37 cellular contexts compared by ENCODE assay signal in the genomic region with DNA sequence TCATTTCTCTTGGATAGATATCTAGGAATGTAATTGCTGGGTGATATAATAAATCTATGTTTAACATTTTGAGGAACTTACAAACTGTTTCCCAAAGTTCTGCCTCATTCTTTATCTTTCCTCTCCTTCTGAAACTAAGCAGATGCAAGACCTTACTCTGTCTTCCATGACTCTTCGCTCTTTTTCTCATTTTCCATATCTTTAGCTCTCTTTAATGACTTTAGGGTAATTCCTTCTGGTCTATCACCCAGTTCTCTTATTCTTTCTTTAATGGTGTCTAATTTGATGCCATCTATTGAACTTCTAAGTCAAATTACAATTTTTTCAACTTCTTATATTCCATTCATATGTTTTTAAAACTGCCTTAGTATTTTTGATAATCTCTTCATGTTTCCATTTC.
DNase-seq lines count a peak whose midpoint lies in the region; ATAC-seq, FAIRE-seq and TF ChIP-seq lines count a peak whose summit lies in the region.
"Had no signal": no experiment of that assay in that cellular context is flagged by ENCODE, and none has a peak within 500 bp of the region (broad histone marks: within the 10 kb centered on the region; RNA-seq: fewer than 3 reads in every experiment).

No MANE protein-coding gene starts in this region.

- no peaks in the 10 kb centered on the region for H4K20me1 ChIP-seq in SK-N-SH (ENCODE audit: insufficient read depth)
- H4K20me1 ChIP-seq: BLaER1; BLaER1 treated with 17β-estradiol and CSF1 and Interleukin-3, amounts not matched to agents 10 nM and 100 nM had no signal

- POLR2A ChIA-PET in SK-N-SH (lab: Yijun Ruan, JAX) (no interaction called here), HEK293 (lab: Yijun Ruan, JAX) (no interaction called here)

- FAIRE-seq in G401.6 (lab: Jason Lieb, UNC): peak; percentile 13
- FAIRE-seq: A204.1, A549, D721Med had no signal

- no peaks in the 10 kb centered on the region for H3K36me3 Mint-ChIP-seq in endodermal cell (ENCODE audit: low read depth)
- no peaks in the 10 kb centered on the region for H3K36me3 Mint-ChIP-seq in activated naive CD4-positive, alpha-beta T cell treated with anti-CD3 and anti-CD28 coated beads, Interleukin-2, amount 10 ng/mL, durations not matched to agents 7 days and 5 days
- H3K36me3 Mint-ChIP-seq: CD14-positive monocyte; CD4-positive, alpha-beta memory T cell; CD4-positive, CD25-positive, alpha-beta regulatory T cell; CD8-positive, alpha-beta memory T cell; CD8-positive, alpha-beta T cell had no signal

- H3K79me2 ChIP-seq in SK-N-SH (ENCODE audit: insufficient read depth): no peaks in the 10 kb centered on the region

- DNase-seq in SK-N-SH (no peak), endodermal cell (no peak), NCI-H2029 treated with DMSO at 0.1 percent for 48 hours (lab: John Stamatoyannopoulos, UW) (no peak)
- DNase-seq in activated naive CD4-positive, alpha-beta T cell treated with anti-CD3 and anti-CD28 coated beads, Interleukin-2, amount 10 ng/mL, durations not matched to agents 7 days and 5 days: no peak
- DNase-seq: 8988T; ACHN; AML-193; BE2C; C1 segment of cervical spinal cord; Caco-2; Calu3; CD4-positive, alpha-beta memory T cell; CD4-positive, alpha-beta T cell; CD4-positive, CD25-positive, alpha-beta regulatory T cell; CD8-positive, alpha-beta memory T cell; CD8-positive, alpha-beta T cell; COR-L47; DMS 273 treated with DMSO at 0.1 percent for 48 hours; DMS153; DMS53; DMS79; DMS79 treated with DMSO at 0.1 percent for 48 hours; DND-41; EL had no signal

- H3K9me3 ChIP-seq in SK-N-SH: no peaks in the 10 kb centered on the region; the same call in 1 of the 2 replicates
- no peaks in the 10 kb centered on the region for H3K9me3 ChIP-seq in HEK293 (ENCODE audit: control insufficient read depth, insufficient read depth, low read depth, low read length)
- H3K9me3 ChIP-seq in endodermal cell (ENCODE audit: control insufficient read depth, low read length): peaks cover 11% of the 10 kb centered on the region
- H3K9me3 ChIP-seq: A549, BE2C had no signal

- H3K4me2 ChIP-seq in SK-N-SH: no peak overlapping the region
- H3K4me2 ChIP-seq: A549; BLaER1; BLaER1 treated with 17β-estradiol and CSF1 and Interleukin-3, amounts not matched to agents 10 nM and 100 nM had no signal

- H3K4me1 Mint-ChIP-seq in endodermal cell: no peaks in the 10 kb centered on the region
- no peaks in the 10 kb centered on the region for H3K4me1 Mint-ChIP-seq in activated naive CD4-positive, alpha-beta T cell treated with anti-CD3 and anti-CD28 coated beads, Interleukin-2, amount 10 ng/mL, durations not matched to agents 7 days and 5 days
- H3K4me1 Mint-ChIP-seq: B cell; CD14-positive monocyte; CD4-positive, alpha-beta memory T cell; CD4-positive, CD25-positive, alpha-beta regulatory T cell; CD8-positive, alpha-beta memory T cell had no signal

- H3K4me1 ChIP-seq in SK-N-SH (ENCODE audit: control insufficient read depth in 1 of 2, insufficient read depth in 2 of 2, low read depth in 1 of 2, low read length in 1 of 2): no peaks in the 10 kb centered on the region
- no peaks in the 10 kb centered on the region for H3K4me1 ChIP-seq in HEK293 (ENCODE audit: control insufficient read depth, insufficient read depth, low read length)
- no peaks in the 10 kb centered on the region for H3K4me1 ChIP-seq in endodermal cell (ENCODE audit: control insufficient read depth, insufficient read depth, low read length)
- H3K4me1 ChIP-seq: A549; BE2C; BLaER1; BLaER1 treated with 17β-estradiol and CSF1 and Interleukin-3, amounts not matched to agents 10 nM and 100 nM; Caco-2 had no signal

- TF ChIP-seq CTCF in SK-N-SH (IDR thresholded peaks at IDR 0.05) (no peak), HEK293 (tag by site-specific recombination; IDR thresholded peaks at IDR 0.05) (no peak), endodermal cell (conservative IDR thresholded peaks at IDR 0.05) (no peak)

- no peaks in the 10 kb centered on the region for H3F3A ChIP-seq in SK-N-SH (replicated peaks; ENCODE audit: insufficient read depth)

- no peak overlapping the region for H3K27ac Mint-ChIP-seq in endodermal cell
- no peak overlapping the region for H3K27ac Mint-ChIP-seq in activated naive CD4-positive, alpha-beta T cell treated with anti-CD3 and anti-CD28 coated beads, Interleukin-2, amount 10 ng/mL, durations not matched to agents 7 days and 5 days
- H3K27ac Mint-ChIP-seq: B cell; CD14-positive monocyte; CD4-positive, alpha-beta memory T cell; CD4-positive, alpha-beta T cell; CD4-positive, CD25-positive, alpha-beta regulatory T cell; CD8-positive, alpha-beta memory T cell; CD8-positive, alpha-beta T cell had no signal

- peaks cover 10% of the 10 kb centered on the region for H3K9me3 Mint-ChIP-seq in endodermal cell
- peaks cover 4% of the 10 kb centered on the region for H3K9me3 Mint-ChIP-seq in activated naive CD4-positive, alpha-beta T cell treated with anti-CD3 and anti-CD28 coated beads, Interleukin-2, amount 10 ng/mL, durations not matched to agents 7 days and 5 days

- no peak for TF ChIP-seq RAD21 in SK-N-SH (IDR thresholded peaks at IDR 0.05; ENCODE audit: low read length)

- H3K27me3 ChIP-seq in SK-N-SH (ENCODE audit: insufficient read depth) (no peaks in the 10 kb centered on the region), endodermal cell (ENCODE audit: control insufficient read depth, insufficient read depth, low read length, poor library complexity, severe bottlenecking) (no peaks in the 10 kb centered on the region)
- H3K27me3 ChIP-seq: BE2C; BLaER1; BLaER1 treated with 17β-estradiol and CSF1 and Interleukin-3, amounts not matched to agents 10 nM and 100 nM had no signal

- no peak overlapping the region for H3K27ac ChIP-seq in SK-N-SH (ENCODE audit: low read depth in 2 of 2, low read length in 1 of 2)
- H3K27ac ChIP-seq in HEK293 (ENCODE audit: extremely low read depth, low read depth, low read length): no peak overlapping the region
- H3K27ac ChIP-seq in endodermal cell (ENCODE audit: low read depth, low read length): no peak overlapping the region
- H3K27ac ChIP-seq: 22Rv1; A549; BLaER1; BLaER1 treated with 17β-estradiol and CSF1 and Interleukin-3, amounts not matched to agents 10 nM and 100 nM; C4-2B had no signal

- H3K27me3 Mint-ChIP-seq in endodermal cell (ENCODE audit: insufficient read depth): no peaks in the 10 kb centered on the region
- no peaks in the 10 kb centered on the region for H3K27me3 Mint-ChIP-seq in activated naive CD4-positive, alpha-beta T cell treated with anti-CD3 and anti-CD28 coated beads, Interleukin-2, amount 10 ng/mL, durations not matched to agents 7 days and 5 days
- H3K27me3 Mint-ChIP-seq: B cell; CD4-positive, alpha-beta memory T cell; CD4-positive, alpha-beta T cell; CD4-positive, CD25-positive, alpha-beta regulatory T cell had no signal

- H3K4me3 Mint-ChIP-seq in endodermal cell: no peak overlapping the region
- H3K4me3 Mint-ChIP-seq in activated naive CD4-positive, alpha-beta T cell treated with anti-CD3 and anti-CD28 coated beads, Interleukin-2, amount 10 ng/mL, durations not matched to agents 7 days and 5 days: no peak overlapping the region
- H3K4me3 Mint-ChIP-seq: B cell; CD14-positive monocyte; CD4-positive, alpha-beta memory T cell; CD4-positive, alpha-beta T cell; CD4-positive, CD25-positive, alpha-beta regulatory T cell; CD8-positive, alpha-beta memory T cell; CD8-positive, alpha-beta T cell had no signal

- no peak overlapping the region for H2AFZ ChIP-seq in SK-N-SH (ENCODE audit: low read depth)

- WGBS in SK-N-SH (ENCODE audit: low lambda C conversion rate): 3% methylated on average over 1 of the region's 1 CpG
- 78 to 96% methylated on average over 1 of the region's 1 CpG for WGBS in endodermal cell (ENCODE audit: insufficient coverage in 1 of 2, insufficient read length in 1 of 2), 2 experiments

- CTCF ChIA-PET in SK-N-SH (lab: Yijun Ruan, JAX): no interaction called here
- CTCF ChIA-PET in HEK293 (lab: Yijun Ruan, JAX): no interaction called here
- CTCF ChIA-PET in activated naive CD4-positive, alpha-beta T cell treated with anti-CD3 and anti-CD28 coated beads, Interleukin-2, amount 10 ng/mL, durations not matched to agents 7 days and 5 days (lab: Charles Lee): no interaction called here

- no peak for TF ChIP-seq EP300 in SK-N-SH (IDR thresholded peaks at IDR 0.05; ENCODE audit: borderline replicate concordance in 1 of 2, low read depth in 1 of 2, low read length in 1 of 2)

- ATAC-seq in SK-N-SH treated with all-trans-retinoic acid at 6 μM for 48 hours (no peak), GM18861 (IDR thresholded peaks at IDR 0.05; ENCODE audit: unreplicated experiment) (no peak)
- ATAC-seq: A549; CD8-positive, alpha-beta T cell had no signal

- H3K4me3 ChIP-seq in SK-N-SH (ENCODE audit: low read depth in 2 of 2, low read length in 1 of 2) (no peak overlapping the region), HEK293 (ENCODE audit: low read depth, low read length) (no peak overlapping the region), endodermal cell (ENCODE audit: low read length) (peak overlapping the region; percentile 8)
- H3K4me3 ChIP-seq: A549; BLaER1; BLaER1 treated with 17β-estradiol and CSF1 and Interleukin-3, amounts not matched to agents 10 nM and 100 nM had no signal

- H3K9ac ChIP-seq in SK-N-SH (no peak overlapping the region), endodermal cell (ENCODE audit: extremely low read depth, low read length, poor library complexity, severe bottlenecking) (no peak overlapping the region)
- H3K9ac ChIP-seq: BLaER1; BLaER1 treated with 17β-estradiol and CSF1 and Interleukin-3, amounts not matched to agents 10 nM and 100 nM had no signal

- H3K9me2 ChIP-seq in SK-N-SH: no peaks in the 10 kb centered on the region

- no peaks in the 10 kb centered on the region for H3K36me3 ChIP-seq in SK-N-SH (replicated peaks in 1 of 2; ENCODE audit: control insufficient read depth in 1 of 2, insufficient read depth in 2 of 2, low read length in 1 of 2)
- H3K36me3 ChIP-seq in HEK293 (ENCODE audit: control insufficient read depth in 2 of 2, insufficient read depth in 1 of 2, low read length in 2 of 2): no peaks in the 10 kb centered on the region
- no peaks in the 10 kb centered on the region for H3K36me3 ChIP-seq in endodermal cell (ENCODE audit: control insufficient read depth, insufficient read depth, low read length)
- H3K36me3 ChIP-seq: BE2C; BLaER1; BLaER1 treated with 17β-estradiol and CSF1 and Interleukin-3, amounts not matched to agents 10 nM and 100 nM had no signal

TF ChIP-seq in SK-N-SH treated with all-trans-retinoic acid at 6 μM for 48 hours, 23 proteins besides CTCF, POLR2A, EP300 and RAD21 (continues in another document):
- TF ChIP-seq ZNF8 (CRISPR knock-in tag; IDR thresholded peaks at IDR 0.05): no peak

TF ChIP-seq in SK-N-SH, 30 proteins besides CTCF, POLR2A, EP300 and RAD21 (continues in another document):
- TF ChIP-seq RCOR1 (IDR thresholded peaks at IDR 0.05; ENCODE audit: low read length) (no peak), GABPA (IDR thresholded peaks at IDR 0.05; ENCODE audit: low read depth) (no peak), JUND (IDR thresholded peaks at IDR 0.05) (no peak), SMC3 (IDR thresholded peaks at IDR 0.05; ENCODE audit: low read depth, low read length) (no peak)

TF ChIP-seq in HEK293, 187 proteins besides CTCF, POLR2A, EP300 and RAD21 (continues in another document):
- no peak for TF ChIP-seq MZF1 (tag by site-specific recombination; IDR thresholded peaks at IDR 0.05; ENCODE audit: borderline replicate concordance)
- no peak for TF ChIP-seq ZNF501 (tag by site-specific recombination; IDR thresholded peaks at IDR 0.05)
- no peak for TF ChIP-seq KLF10 (tag by site-specific recombination; IDR thresholded peaks at IDR 0.05)
